1 cellular context compared by ENCODE assay signal in the genomic region with DNA sequence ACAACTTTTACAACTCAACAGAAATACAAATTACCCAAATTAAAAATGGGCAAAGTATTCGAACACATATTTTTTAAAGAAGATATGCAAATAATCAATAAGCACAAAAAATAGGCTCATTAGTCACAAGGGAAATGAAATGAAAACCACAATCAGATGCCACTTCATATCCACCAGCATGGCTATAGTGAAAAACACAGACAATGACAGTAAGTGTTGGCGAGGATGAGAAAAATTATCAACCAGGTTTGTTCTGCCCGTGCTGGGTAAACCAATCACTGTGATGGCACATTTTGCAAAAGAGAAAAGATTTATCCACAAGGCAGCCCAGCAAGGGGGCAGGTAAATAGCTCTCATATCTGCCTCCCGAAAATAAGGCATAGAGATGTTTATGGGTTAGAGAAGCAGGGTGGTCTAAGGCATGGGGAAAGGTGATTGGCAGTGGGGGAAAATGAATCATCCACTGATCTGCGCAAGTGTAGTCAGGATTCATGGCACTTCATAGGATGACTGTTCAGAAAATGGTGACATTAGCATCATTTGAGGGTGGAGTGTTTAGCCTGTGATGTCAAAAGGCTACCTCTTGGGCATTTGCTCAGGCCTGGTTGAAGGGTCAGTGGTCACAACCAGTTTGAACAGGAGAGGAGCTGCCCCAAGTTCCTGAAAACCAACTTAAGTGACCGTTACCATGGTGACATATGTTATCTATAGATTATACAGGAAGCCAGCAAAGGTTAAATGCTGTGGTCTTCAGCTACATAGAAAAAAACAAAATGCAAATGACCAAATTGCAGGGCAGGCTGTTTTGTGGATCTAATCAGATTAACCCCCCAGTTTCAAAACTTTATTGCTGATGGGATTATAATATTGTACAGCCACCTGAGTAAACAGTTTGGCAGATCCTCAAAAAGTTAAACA.
A peak's percentile ranks its signal among the peaks of the same experiment; 100 is the strongest.
TF ChIP-seq lines count a peak whose summit lies in the region.

No MANE protein-coding gene starts in this region.

TF ChIP-seq in K562, 482 proteins besides CTCF, POLR2A, EP300 and RAD21 (continued from another document and continues in another):
- TF ChIP-seq, protein P1, sequence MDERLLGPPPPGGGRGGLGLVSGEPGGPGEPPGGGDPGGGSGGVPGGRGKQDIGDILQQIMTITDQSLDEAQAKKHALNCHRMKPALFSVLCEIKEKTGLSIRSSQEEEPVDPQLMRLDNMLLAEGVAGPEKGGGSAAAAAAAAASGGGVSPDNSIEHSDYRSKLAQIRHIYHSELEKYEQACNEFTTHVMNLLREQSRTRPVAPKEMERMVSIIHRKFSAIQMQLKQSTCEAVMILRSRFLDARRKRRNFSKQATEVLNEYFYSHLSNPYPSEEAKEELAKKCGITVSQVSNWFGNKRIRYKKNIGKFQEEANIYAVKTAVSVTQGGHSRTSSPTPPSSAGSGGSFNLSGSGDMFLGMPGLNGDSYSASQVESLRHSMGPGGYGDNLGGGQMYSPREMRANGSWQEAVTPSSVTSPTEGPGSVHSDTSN (CRISPR knock-in tag; IDR thresholded peaks at IDR 0.05; ENCODE audit: low read depth) = no peak
- TF ChIP-seq, protein P1 (tag; conservative IDR thresholded peaks at IDR 0.05; ENCODE audit: low read depth) = 0 out of 2 replicates have a peak, but pooled peaks have one; percentile 29
- TF ChIP-seq TEAD2 (tag; IDR thresholded peaks at IDR 0.05) (no peak), MCM2 (IDR thresholded peaks at IDR 0.05; ENCODE audit: low read depth) (no peak), ZC3H8 (IDR thresholded peaks at IDR 0.05) (no peak), NR2C1 (IDR thresholded peaks at IDR 0.05) (peak; percentile 73), NR2C1 (tag; IDR thresholded peaks at IDR 0.05) (peak; percentile 86), ZNF551 (CRISPR knock-in tag; IDR thresholded peaks at IDR 0.05) (peak; percentile 62; the same call in 1 of the 2 replicates), TGIF2 (CRISPR knock-in tag; IDR thresholded peaks at IDR 0.05) (no peak), RUNX1 (IDR thresholded peaks at IDR 0.05; ENCODE audit: low read depth) (no peak), IFI16 (CRISPR knock-in tag; IDR thresholded peaks at IDR 0.05) (no peak), ZNF445 (CRISPR knock-in tag; IDR thresholded peaks at IDR 0.05; ENCODE audit: low read depth) (no peak), ZNF174 (CRISPR knock-in tag; IDR thresholded peaks at IDR 0.05) (no peak), ZNF384 (IDR thresholded peaks at IDR 0.05; ENCODE audit: low read depth, low read length) (peak; percentile 75), SOX6 (IDR thresholded peaks at IDR 0.05) (peak; percentile 55; the same call in 1 of the 2 replicates), HDGF (IDR thresholded peaks at IDR 0.05) (0 out of 2 replicates have a peak, but pooled peaks have one; percentile 25), TCF3 (CRISPR knock-in tag; IDR thresholded peaks at IDR 0.05) (peak; percentile 61), MAFG (tag; conservative IDR thresholded peaks at IDR 0.05) (peak; percentile 73), BDP1 (IDR thresholded peaks at IDR 0.05; ENCODE audit: insufficient read depth, insufficient read length) (no peak), MBD2 (IDR thresholded peaks at IDR 0.05; ENCODE audit: borderline replicate concordance, low read depth) (peak; percentile 50; the same call in 1 of the 2 replicates), ZNF764 (CRISPR knock-in tag; IDR thresholded peaks at IDR 0.05; ENCODE audit: low read depth) (no peak), ZNF134 (CRISPR knock-in tag; conservative IDR thresholded peaks at IDR 0.05) (peak; percentile 47), ZNF699 (CRISPR knock-in tag; IDR thresholded peaks at IDR 0.05; ENCODE audit: insufficient replicate concordance) (no peak), TFAM (CRISPR knock-in tag; conservative IDR thresholded peaks at IDR 0.05) (no peak), ZNF274 (IDR thresholded peaks at IDR 0.05; ENCODE audit: borderline replicate concordance, low read depth, low read length) (no peak)
- TF ChIP-seq, protein P2, sequence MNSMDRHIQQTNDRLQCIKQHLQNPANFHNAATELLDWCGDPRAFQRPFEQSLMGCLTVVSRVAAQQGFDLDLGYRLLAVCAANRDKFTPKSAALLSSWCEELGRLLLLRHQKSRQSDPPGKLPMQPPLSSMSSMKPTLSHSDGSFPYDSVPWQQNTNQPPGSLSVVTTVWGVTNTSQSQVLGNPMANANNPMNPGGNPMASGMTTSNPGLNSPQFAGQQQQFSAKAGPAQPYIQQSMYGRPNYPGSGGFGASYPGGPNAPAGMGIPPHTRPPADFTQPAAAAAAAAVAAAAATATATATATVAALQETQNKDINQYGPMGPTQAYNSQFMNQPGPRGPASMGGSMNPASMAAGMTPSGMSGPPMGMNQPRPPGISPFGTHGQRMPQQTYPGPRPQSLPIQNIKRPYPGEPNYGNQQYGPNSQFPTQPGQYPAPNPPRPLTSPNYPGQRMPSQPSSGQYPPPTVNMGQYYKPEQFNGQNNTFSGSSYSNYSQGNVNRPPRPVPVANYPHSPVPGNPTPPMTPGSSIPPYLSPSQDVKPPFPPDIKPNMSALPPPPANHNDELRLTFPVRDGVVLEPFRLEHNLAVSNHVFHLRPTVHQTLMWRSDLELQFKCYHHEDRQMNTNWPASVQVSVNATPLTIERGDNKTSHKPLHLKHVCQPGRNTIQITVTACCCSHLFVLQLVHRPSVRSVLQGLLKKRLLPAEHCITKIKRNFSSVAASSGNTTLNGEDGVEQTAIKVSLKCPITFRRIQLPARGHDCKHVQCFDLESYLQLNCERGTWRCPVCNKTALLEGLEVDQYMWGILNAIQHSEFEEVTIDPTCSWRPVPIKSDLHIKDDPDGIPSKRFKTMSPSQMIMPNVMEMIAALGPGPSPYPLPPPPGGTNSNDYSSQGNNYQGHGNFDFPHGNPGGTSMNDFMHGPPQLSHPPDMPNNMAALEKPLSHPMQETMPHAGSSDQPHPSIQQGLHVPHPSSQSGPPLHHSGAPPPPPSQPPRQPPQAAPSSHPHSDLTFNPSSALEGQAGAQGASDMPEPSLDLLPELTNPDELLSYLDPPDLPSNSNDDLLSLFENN (IDR thresholded peaks at IDR 0.05; ENCODE audit: low read depth in 2 of 2, low read length in 2 of 2) = no peak
- TF ChIP-seq, protein P3, sequence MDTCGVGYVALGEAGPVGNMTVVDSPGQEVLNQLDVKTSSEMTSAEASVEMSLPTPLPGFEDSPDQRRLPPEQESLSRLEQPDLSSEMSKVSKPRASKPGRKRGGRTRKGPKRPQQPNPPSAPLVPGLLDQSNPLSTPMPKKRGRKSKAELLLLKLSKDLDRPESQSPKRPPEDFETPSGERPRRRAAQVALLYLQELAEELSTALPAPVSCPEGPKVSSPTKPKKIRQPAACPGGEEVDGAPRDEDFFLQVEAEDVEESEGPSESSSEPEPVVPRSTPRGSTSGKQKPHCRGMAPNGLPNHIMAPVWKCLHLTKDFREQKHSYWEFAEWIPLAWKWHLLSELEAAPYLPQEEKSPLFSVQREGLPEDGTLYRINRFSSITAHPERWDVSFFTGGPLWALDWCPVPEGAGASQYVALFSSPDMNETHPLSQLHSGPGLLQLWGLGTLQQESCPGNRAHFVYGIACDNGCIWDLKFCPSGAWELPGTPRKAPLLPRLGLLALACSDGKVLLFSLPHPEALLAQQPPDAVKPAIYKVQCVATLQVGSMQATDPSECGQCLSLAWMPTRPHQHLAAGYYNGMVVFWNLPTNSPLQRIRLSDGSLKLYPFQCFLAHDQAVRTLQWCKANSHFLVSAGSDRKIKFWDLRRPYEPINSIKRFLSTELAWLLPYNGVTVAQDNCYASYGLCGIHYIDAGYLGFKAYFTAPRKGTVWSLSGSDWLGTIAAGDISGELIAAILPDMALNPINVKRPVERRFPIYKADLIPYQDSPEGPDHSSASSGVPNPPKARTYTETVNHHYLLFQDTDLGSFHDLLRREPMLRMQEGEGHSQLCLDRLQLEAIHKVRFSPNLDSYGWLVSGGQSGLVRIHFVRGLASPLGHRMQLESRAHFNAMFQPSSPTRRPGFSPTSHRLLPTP (IDR thresholded peaks at IDR 0.05; ENCODE audit: borderline replicate concordance, extremely low read depth, insufficient read length) = no peak
- TF ChIP-seq, protein P4, sequence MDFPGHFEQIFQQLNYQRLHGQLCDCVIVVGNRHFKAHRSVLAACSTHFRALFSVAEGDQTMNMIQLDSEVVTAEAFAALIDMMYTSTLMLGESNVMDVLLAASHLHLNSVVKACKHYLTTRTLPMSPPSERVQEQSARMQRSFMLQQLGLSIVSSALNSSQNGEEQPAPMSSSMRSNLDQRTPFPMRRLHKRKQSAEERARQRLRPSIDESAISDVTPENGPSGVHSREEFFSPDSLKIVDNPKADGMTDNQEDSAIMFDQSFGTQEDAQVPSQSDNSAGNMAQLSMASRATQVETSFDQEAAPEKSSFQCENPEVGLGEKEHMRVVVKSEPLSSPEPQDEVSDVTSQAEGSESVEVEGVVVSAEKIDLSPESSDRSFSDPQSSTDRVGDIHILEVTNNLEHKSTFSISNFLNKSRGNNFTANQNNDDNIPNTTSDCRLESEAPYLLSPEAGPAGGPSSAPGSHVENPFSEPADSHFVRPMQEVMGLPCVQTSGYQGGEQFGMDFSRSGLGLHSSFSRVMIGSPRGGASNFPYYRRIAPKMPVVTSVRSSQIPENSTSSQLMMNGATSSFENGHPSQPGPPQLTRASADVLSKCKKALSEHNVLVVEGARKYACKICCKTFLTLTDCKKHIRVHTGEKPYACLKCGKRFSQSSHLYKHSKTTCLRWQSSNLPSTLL (IDR thresholded peaks at IDR 0.05) = no peak
- TF ChIP-seq, protein P5, sequence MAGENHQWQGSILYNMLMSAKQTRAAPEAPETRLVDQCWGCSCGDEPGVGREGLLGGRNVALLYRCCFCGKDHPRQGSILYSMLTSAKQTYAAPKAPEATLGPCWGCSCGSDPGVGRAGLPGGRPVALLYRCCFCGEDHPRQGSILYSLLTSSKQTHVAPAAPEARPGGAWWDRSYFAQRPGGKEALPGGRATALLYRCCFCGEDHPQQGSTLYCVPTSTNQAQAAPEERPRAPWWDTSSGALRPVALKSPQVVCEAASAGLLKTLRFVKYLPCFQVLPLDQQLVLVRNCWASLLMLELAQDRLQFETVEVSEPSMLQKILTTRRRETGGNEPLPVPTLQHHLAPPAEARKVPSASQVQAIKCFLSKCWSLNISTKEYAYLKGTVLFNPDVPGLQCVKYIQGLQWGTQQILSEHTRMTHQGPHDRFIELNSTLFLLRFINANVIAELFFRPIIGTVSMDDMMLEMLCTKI (IDR thresholded peaks at IDR 0.05; ENCODE audit: partially characterized antibody) = no peak
- TF ChIP-seq, protein P6, sequence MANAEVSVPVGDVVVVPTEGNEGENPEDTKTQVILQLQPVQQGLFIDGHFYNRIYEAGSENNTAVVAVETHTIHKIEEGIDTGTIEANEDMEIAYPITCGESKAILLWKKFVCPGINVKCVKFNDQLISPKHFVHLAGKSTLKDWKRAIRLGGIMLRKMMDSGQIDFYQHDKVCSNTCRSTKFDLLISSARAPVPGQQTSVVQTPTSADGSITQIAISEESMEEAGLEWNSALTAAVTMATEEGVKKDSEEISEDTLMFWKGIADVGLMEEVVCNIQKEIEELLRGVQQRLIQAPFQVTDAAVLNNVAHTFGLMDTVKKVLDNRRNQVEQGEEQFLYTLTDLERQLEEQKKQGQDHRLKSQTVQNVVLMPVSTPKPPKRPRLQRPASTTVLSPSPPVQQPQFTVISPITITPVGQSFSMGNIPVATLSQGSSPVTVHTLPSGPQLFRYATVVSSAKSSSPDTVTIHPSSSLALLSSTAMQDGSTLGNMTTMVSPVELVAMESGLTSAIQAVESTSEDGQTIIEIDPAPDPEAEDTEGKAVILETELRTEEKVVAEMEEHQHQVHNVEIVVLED (CRISPR knock-in tag; IDR thresholded peaks at IDR 0.05) = no peak
- TF ChIP-seq, protein P7, sequence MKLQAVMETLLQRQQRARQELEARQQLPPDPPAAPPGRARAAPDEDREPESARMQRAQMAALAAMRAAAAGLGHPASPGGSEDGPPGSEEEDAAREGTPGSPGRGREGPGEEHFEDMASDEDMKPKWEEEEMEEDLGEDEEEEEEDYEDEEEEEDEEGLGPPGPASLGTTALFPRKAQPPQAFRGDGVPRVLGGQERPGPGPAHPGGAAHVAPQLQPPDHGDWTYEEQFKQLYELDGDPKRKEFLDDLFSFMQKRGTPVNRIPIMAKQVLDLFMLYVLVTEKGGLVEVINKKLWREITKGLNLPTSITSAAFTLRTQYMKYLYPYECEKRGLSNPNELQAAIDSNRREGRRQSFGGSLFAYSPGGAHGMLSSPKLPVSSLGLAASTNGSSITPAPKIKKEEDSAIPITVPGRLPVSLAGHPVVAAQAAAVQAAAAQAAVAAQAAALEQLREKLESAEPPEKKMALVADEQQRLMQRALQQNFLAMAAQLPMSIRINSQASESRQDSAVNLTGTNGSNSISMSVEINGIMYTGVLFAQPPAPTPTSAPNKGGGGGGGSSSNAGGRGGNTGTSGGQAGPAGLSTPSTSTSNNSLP (IDR thresholded peaks at IDR 0.05; ENCODE audit: borderline replicate concordance, low read depth, low read length) = no peak
- TF ChIP-seq, protein P8, sequence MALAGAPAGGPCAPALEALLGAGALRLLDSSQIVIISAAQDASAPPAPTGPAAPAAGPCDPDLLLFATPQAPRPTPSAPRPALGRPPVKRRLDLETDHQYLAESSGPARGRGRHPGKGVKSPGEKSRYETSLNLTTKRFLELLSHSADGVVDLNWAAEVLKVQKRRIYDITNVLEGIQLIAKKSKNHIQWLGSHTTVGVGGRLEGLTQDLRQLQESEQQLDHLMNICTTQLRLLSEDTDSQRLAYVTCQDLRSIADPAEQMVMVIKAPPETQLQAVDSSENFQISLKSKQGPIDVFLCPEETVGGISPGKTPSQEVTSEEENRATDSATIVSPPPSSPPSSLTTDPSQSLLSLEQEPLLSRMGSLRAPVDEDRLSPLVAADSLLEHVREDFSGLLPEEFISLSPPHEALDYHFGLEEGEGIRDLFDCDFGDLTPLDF (CRISPR knock-in tag; IDR thresholded peaks at IDR 0.05) = no peak
- TF ChIP-seq, protein P9, sequence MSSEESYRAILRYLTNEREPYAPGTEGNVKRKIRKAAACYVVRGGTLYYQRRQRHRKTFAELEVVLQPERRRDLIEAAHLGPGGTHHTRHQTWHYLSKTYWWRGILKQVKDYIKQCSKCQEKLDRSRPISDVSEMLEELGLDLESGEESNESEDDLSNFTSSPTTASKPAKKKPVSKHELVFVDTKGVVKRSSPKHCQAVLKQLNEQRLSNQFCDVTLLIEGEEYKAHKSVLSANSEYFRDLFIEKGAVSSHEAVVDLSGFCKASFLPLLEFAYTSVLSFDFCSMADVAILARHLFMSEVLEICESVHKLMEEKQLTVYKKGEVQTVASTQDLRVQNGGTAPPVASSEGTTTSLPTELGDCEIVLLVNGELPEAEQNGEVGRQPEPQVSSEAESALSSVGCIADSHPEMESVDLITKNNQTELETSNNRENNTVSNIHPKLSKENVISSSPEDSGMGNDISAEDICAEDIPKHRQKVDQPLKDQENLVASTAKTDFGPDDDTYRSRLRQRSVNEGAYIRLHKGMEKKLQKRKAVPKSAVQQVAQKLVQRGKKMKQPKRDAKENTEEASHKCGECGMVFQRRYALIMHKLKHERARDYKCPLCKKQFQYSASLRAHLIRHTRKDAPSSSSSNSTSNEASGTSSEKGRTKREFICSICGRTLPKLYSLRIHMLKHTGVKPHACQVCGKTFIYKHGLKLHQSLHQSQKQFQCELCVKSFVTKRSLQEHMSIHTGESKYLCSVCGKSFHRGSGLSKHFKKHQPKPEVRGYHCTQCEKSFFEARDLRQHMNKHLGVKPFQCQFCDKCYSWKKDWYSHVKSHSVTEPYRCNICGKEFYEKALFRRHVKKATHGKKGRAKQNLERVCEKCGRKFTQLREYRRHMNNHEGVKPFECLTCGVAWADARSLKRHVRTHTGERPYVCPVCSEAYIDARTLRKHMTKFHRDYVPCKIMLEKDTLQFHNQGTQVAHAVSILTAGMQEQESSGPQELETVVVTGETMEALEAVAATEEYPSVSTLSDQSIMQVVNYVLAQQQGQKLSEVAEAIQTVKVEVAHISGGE (CRISPR knock-in tag; IDR thresholded peaks at IDR 0.05) = no peak
